In the genomic region with DNA sequence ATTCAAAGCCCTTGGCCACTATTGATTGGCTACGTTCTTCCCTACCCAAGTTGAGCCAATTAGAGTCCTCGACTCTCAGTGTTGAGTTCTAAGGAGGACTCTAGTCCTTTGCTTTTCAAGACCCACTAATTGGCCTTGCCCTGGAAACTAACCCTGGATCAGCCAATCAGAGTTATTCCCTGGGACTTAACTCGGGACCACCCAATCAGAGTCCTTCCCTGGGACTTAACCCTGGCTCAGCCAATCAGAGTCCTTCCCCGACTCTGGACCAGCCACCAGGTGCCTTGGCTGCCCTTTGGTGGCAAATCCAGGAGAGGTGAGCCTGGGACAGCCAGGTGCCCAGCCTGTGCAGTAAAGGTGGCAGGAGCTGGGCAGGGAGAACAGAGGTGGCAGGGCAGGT, we compare ENCODE assay signal across 1 cellular context.
TF ChIP-seq lines count a peak whose summit lies in the region.

No MANE protein-coding gene starts in this region.

TF ChIP-seq in HEK293, 187 proteins besides CTCF, POLR2A, EP300 and RAD21 (continued from another document):
- no peak for TF ChIP-seq ZNF449 (tag by site-specific recombination; IDR thresholded peaks at IDR 0.05)
TF ChIP-seq in HEK293: peak in this region for 2.
